In the genomic region with DNA sequence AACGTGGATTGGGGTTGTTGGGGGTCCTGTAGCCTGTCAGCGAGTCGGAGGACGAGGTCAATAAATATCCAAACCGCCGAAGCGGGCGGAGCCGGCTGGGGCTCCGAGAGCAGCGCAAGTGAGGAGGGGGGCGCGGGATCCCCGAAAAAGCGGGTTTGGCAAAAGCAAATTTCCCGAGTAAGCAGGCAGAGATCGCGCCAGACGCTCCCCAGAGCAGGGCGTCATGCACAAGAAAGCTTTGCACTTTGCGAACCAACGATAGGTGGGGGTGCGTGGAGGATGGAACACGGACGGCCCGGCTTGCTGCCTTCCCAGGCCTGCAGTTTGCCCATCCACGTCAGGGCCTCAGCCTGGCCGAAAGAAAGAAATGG, we compare ENCODE assay signal across 9 cellular contexts. TPM values are rescaled to one million over a fixed set of nuclear protein-coding genes. Genes with fewer than 3 reads are reported as not detected.
A peak's percentile ranks its signal among the peaks of the same experiment; 100 is the strongest.
DNase-seq lines count a peak whose midpoint lies in the region; ATAC-seq and TF ChIP-seq lines count a peak whose summit lies in the region.
"Had no signal": no experiment of that assay in that cellular context is flagged by ENCODE, and none has a peak within 500 bp of the region (broad histone marks: within the 10 kb centered on the region; RNA-seq: fewer than 3 reads in every experiment).

No MANE protein-coding gene starts in this region.

- H3K9me3 ChIP-seq in CD8-positive, alpha-beta memory T cell (ENCODE audit: low read length) = no peaks in the 10 kb centered on the region
- no peaks in the 10 kb centered on the region for H3K9me3 ChIP-seq in upper lobe of right lung

- peak overlapping the region; percentile 84 for H3K4me3 ChIP-seq in CD8-positive, alpha-beta memory T cell (ENCODE audit: low read length)
- H3K4me3 ChIP-seq in WI38 (ENCODE audit: low read depth, low read length) = peak overlapping the region; percentile 59
- peak overlapping the region; percentile 70 for H3K4me3 ChIP-seq in epithelial cell of esophagus (ENCODE audit: low read length)
- peak overlapping the region; percentile 69 for H3K4me3 ChIP-seq in upper lobe of right lung

- CTCF ChIA-PET in CD8-positive, alpha-beta memory T cell (lab: Charles Lee) = interaction anchor here (0.5 to 5.2 kb wide), 20 partner anchors 9 to 133 kb away, joined by 3 to 182 read pairs (median 6); a partner anchor contains a TSS

- H3K4me1 ChIP-seq in CD8-positive, alpha-beta memory T cell (ENCODE audit: insufficient read depth, low read length) = no peaks in the 10 kb centered on the region
- H3K4me1 ChIP-seq in upper lobe of right lung = peaks cover 30% of the 10 kb centered on the region

- DNase-seq in CD8-positive, alpha-beta memory T cell = peak; percentile 57 to 83 (median 76)
- peak; percentile 51 for DNase-seq in epithelial cell of esophagus (ENCODE audit: low read depth)
- no peak for DNase-seq in naive B cell
- DNase-seq in upper lobe of right lung = no peak

- H3K27me3 Mint-ChIP-seq in CD8-positive, alpha-beta memory T cell = peaks cover 4 to 8% of the 10 kb centered on the region in 2 donors
- peaks cover 0 to 24% (median 15%) of the 10 kb centered on the region in 3 donors for H3K27me3 Mint-ChIP-seq in naive B cell

- peak overlapping the region; percentile 85 to 96 (median 87) for H3K4me3 Mint-ChIP-seq in CD8-positive, alpha-beta memory T cell
- peak overlapping the region; percentile 82 to 95 (median 92) for H3K4me3 Mint-ChIP-seq in naive B cell

- no peak for TF ChIP-seq CTCF in WI38 (IDR thresholded peaks at IDR 0.05; ENCODE audit: low read depth, low read length)
- no peak for TF ChIP-seq CTCF in epithelial cell of esophagus (IDR thresholded peaks at IDR 0.05; ENCODE audit: insufficient read depth, low read depth, low read length, missing control alignments)
- TF ChIP-seq CTCF in upper lobe of right lung (IDR thresholded peaks at IDR 0.05) = no peak

- no peaks in the 10 kb centered on the region for H3K27me3 ChIP-seq in CD8-positive, alpha-beta memory T cell (ENCODE audit: insufficient read depth, low read length, poor library complexity, severe bottlenecking)
- H3K27me3 ChIP-seq in upper lobe of right lung = no peaks in the 10 kb centered on the region

- POLR2A ChIA-PET in CD8-positive, alpha-beta memory T cell (lab: Charles Lee) = interaction anchor here (0.6 to 4.2 kb wide), 10 partner anchors 9 to 187 kb away, joined by 3 to 36 read pairs (median 7); a partner anchor contains a TSS

- no peaks in the 10 kb centered on the region for H3K36me3 ChIP-seq in CD8-positive, alpha-beta memory T cell (ENCODE audit: insufficient read depth, low read length)
- no peaks in the 10 kb centered on the region for H3K36me3 ChIP-seq in upper lobe of right lung

- peaks cover 7 to 29% (median 12%) of the 10 kb centered on the region in 3 donors for H3K4me1 Mint-ChIP-seq in CD8-positive, alpha-beta memory T cell
- H3K4me1 Mint-ChIP-seq in naive B cell = peaks cover 17 to 29% (median 28%) of the 10 kb centered on the region in 3 donors

- intact Hi-C loops in upper lobe of right lung (cut with DNase I) = no loop called here

- peak overlapping the region; percentile 74 to 100 (median 94) for H3K27ac Mint-ChIP-seq in CD8-positive, alpha-beta memory T cell
- peak overlapping the region; percentile 83 to 98 (median 92) for H3K27ac Mint-ChIP-seq in naive B cell

- H3K27ac ChIP-seq in CD8-positive, alpha-beta memory T cell (ENCODE audit: low read depth, low read length) = peak overlapping the region; percentile 75
- H3K27ac ChIP-seq in upper lobe of right lung = peak overlapping the region; percentile 86

- H3K9me3 Mint-ChIP-seq in CD8-positive, alpha-beta memory T cell = no peaks in the 10 kb centered on the region
- no peaks in the 10 kb centered on the region for H3K9me3 Mint-ChIP-seq in naive B cell

- ATAC-seq in HG03378 (IDR thresholded peaks at IDR 0.05; ENCODE audit: unreplicated experiment) (peak; percentile 19), naive B cell (ENCODE audit: low read depth in 2 of 2) (peak; percentile 37 to 43), upper lobe of right lung (no peak), HG02642 (IDR thresholded peaks at IDR 0.05; ENCODE audit: poor library complexity, unreplicated experiment) (no peak), HG03469 (IDR thresholded peaks at IDR 0.05; ENCODE audit: unreplicated experiment) (no peak)

- H3K36me3 Mint-ChIP-seq in CD8-positive, alpha-beta memory T cell = peaks cover 0 to 7% (median 0%) of the 10 kb centered on the region in 3 donors
- no peaks in the 10 kb centered on the region for H3K36me3 Mint-ChIP-seq in naive B cell

RNA-seq across cellular contexts. Expression of a gene that starts 0.8 kb away (rescaled TPM):
- 1 to 10 TPM; 2.5 to 2.6 TPM for total RNA-seq in CD8-positive, alpha-beta memory T cell
- 0.23 TPM for polyA plus RNA-seq in CD8-positive, alpha-beta memory T cell
- under 1 TPM in 1 of 6 donors, not detected in 5; 0.18 TPM for polyA plus RNA-seq in naive B cell (ENCODE audit: low read depth in 6 of 6)
- 15.5 TPM for total RNA-seq in upper lobe of right lung

RNA-seq across cellular contexts. Expression of a gene that starts 12.5 kb away (rescaled TPM):
- total RNA-seq in CD8-positive, alpha-beta memory T cell = 10 to 100 TPM; 27.1 to 28.2 TPM
- 1.6 TPM for polyA plus RNA-seq in CD8-positive, alpha-beta memory T cell
- polyA plus RNA-seq in naive B cell (ENCODE audit: low read depth in 6 of 6) = 1 to 10 TPM in 3 of 6 donors, under 1 TPM in 2, not detected in 1; 0.31 to 2.7 (median 1.1) TPM
- total RNA-seq in upper lobe of right lung = 50.1 TPM

RNA-seq across cellular contexts. Expression of a gene that starts 22.8 kb away (rescaled TPM):
- 10 to 100 TPM; 57.6 to 62.9 TPM for total RNA-seq in CD8-positive, alpha-beta memory T cell
- 25.6 TPM for polyA plus RNA-seq in CD8-positive, alpha-beta memory T cell
- polyA plus RNA-seq in naive B cell (ENCODE audit: low read depth in 6 of 6) = 10 to 100 TPM; 13.4 to 28.1 (median 22.1) TPM
- 58.7 TPM for total RNA-seq in upper lobe of right lung

RNA-seq across cellular contexts. Expression of a gene that starts 36.6 kb away (rescaled TPM):
- total RNA-seq in CD8-positive, alpha-beta memory T cell = not detected
- polyA plus RNA-seq in CD8-positive, alpha-beta memory T cell = not detected
- not detected for polyA plus RNA-seq in naive B cell (ENCODE audit: low read depth in 6 of 6)
- not detected for total RNA-seq in upper lobe of right lung
- total RNA-seq: T-helper 2 cell treated with Interferon-gamma antibody and Interleukin-4, amounts not matched to agents 100 ng/mL and 5 ng/mL, for 36 hours had no signal

RNA-seq across cellular contexts. Expression of a gene that starts 39.1 kb away (rescaled TPM):
- 10 to 100 TPM; 25.2 to 30.4 TPM for total RNA-seq in CD8-positive, alpha-beta memory T cell
- 21.1 TPM for polyA plus RNA-seq in CD8-positive, alpha-beta memory T cell
- 10 to 100 TPM in 5 of 6 donors, 1 to 10 TPM in 1; 9.4 to 23.0 (median 13.9) TPM for polyA plus RNA-seq in naive B cell (ENCODE audit: low read depth in 6 of 6)
- total RNA-seq in upper lobe of right lung = 16.5 TPM

Comparison
In these comparisons a context has a peak if more than half of its experiments do, and no peak if none do; other contexts are left out.
1. DNase-seq: peak in CD8-positive, alpha-beta memory T cell (5 of 5) and epithelial cell of esophagus (single experiment); none in naive B cell (single experiment) and upper lobe of right lung (single experiment).
2. ATAC-seq: peak in HG03378 (single experiment) and naive B cell (2 of 2); none in upper lobe of right lung (single experiment), HG02642 (single experiment) and HG03469 (single experiment).
3. Peak in every context shown above with its lines, with median percentiles within 50 percentile points of each other: H3K4me3 ChIP-seq.